ENCODE assay signal across 10 cellular contexts in the genomic region with DNA sequence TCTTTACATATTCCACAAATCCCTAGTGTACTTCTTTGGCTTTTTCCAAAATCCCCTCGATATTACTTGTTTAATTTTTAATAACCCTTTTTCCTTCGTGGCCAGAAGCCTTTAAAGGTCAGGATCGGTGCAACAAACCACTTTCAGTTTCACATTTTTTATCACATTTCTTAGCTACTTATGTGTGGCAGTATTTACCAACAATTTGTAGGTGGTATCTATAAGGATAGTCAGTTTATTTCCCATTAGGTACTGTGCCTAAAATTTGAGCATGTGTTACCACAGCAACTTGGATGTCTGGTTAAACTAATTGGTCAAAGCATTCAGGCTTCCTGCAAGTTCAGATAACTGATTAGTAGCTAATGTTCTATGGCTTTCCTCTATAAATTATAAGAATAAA.
DNase-seq lines count a peak whose midpoint lies in the region; ATAC-seq, FAIRE-seq and TF ChIP-seq lines count a peak whose summit lies in the region.
"Had no signal": no experiment of that assay in that cellular context is flagged by ENCODE, and none has a peak within 500 bp of the region (broad histone marks: within the 10 kb centered on the region; RNA-seq: fewer than 3 reads in every experiment).

No MANE protein-coding gene starts in this region.

- H3K4me3 ChIP-seq in epithelial cell of proximal tubule (ENCODE audit: low read depth, low read length): peak overlapping the region; percentile 50
- H3K4me3 ChIP-seq: SJSA1 had no signal

- no peak for DNase-seq in GM19239 (ENCODE audit: insufficient read length, low spot score)
- DNase-seq in epithelial cell of proximal tubule (ENCODE audit: low read depth): no peak
- no peak for DNase-seq in H54 (ENCODE audit: insufficient read length, low spot score)
- DNase-seq in stimulated activated naive CD4-positive, alpha-beta T cell (lab: John Stamatoyannopoulos, UW): no peak
- no peak for DNase-seq in foreskin melanocyte
- DNase-seq: activated T-cell treated with anti-CD3 and anti-CD28 coated beads, Interleukin-2, amount 50 U/mL, for 1 hour; NCI-H1417 treated with DMSO at 0.1 percent for 48 hours had no signal

- FAIRE-seq in GM19239 (lab: Jason Lieb, UNC) (peak; percentile 90), H54 (lab: Jason Lieb, UNC) (no peak)

- peaks cover 52% of the 10 kb centered on the region for H3K4me1 Mint-ChIP-seq in stimulated activated memory B cell treated with anti-CD40 and anti-IgM and Interleukin-4, amounts not matched to agents 10 μg/mL and 1 μg/mL and 100 μg/mL, for 72 hours

- peak overlapping the region; percentile 81 for H3K4me3 Mint-ChIP-seq in stimulated activated memory B cell treated with anti-CD40 and anti-IgM and Interleukin-4, amounts not matched to agents 10 μg/mL and 1 μg/mL and 100 μg/mL, for 72 hours

- H3K27me3 Mint-ChIP-seq in stimulated activated memory B cell treated with anti-CD40 and anti-IgM and Interleukin-4, amounts not matched to agents 10 μg/mL and 1 μg/mL and 100 μg/mL, for 72 hours: no peaks in the 10 kb centered on the region

- H3K9me3 Mint-ChIP-seq in stimulated activated memory B cell treated with anti-CD40 and anti-IgM and Interleukin-4, amounts not matched to agents 10 μg/mL and 1 μg/mL and 100 μg/mL, for 72 hours: peaks cover 4% of the 10 kb centered on the region

- ATAC-seq in HG03095 (IDR thresholded peaks at IDR 0.05; ENCODE audit: unreplicated experiment): peak; percentile 45
- no peak for ATAC-seq in stimulated activated memory B cell treated with anti-CD40 and anti-IgM and Interleukin-4, amounts not matched to agents 10 μg/mL and 1 μg/mL and 100 μg/mL, for 72 hours

- no peak for TF ChIP-seq POLR2A in H54 (IDR thresholded peaks at IDR 0.05; ENCODE audit: low read depth, low read length)

- no peak for TF ChIP-seq CTCF in epithelial cell of proximal tubule (conservative IDR thresholded peaks at IDR 0.05; ENCODE audit: low read depth, low read length)

- peak overlapping the region; percentile 93 for H3K27ac Mint-ChIP-seq in stimulated activated memory B cell treated with anti-CD40 and anti-IgM and Interleukin-4, amounts not matched to agents 10 μg/mL and 1 μg/mL and 100 μg/mL, for 72 hours

- peaks cover 7% of the 10 kb centered on the region for H3K36me3 Mint-ChIP-seq in stimulated activated memory B cell treated with anti-CD40 and anti-IgM and Interleukin-4, amounts not matched to agents 10 μg/mL and 1 μg/mL and 100 μg/mL, for 72 hours
